In the genomic region with DNA sequence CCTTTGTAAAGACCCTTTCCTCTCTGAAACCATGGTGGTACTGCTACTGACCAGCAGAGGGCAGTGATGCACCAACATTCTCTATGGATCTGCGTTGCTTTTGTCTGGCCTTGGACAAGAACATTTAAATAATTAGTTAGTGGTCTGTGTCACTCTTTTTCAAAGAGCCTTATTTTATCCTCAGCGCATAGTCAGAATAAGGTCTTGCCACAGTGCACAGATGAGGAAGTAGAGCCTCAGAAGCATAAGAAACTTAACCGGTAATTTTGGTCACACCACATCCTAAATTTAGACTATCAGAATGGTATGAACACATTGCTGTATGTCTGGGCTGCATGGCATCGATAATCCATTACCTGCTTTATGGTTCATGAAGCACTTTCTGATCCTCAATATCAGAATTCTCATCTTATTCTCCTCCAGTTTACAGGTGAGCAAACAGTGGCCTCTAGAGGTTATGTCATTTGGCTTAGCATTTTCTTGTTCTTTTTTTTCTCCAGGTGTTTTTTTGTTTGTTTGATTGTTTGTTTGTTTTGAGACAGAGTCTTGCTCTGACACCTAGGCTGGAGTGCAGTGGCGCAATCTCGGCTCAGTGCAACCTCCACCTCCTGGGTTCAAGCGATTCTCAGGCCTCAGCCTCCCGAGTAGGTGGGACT, we compare ENCODE assay signal across 9 cellular contexts. TPM values are rescaled to one million over a fixed set of nuclear protein-coding genes. Genes with fewer than 3 reads are reported as not detected.
A peak's percentile ranks its signal among the peaks of the same experiment; 100 is the strongest.
DNase-seq lines count a peak whose midpoint lies in the region; TF ChIP-seq lines count a peak whose summit lies in the region.
"Had no signal": no experiment of that assay in that cellular context is flagged by ENCODE, and none has a peak within 500 bp of the region (broad histone marks: within the 10 kb centered on the region; RNA-seq: fewer than 3 reads in every experiment).

No MANE protein-coding gene starts in this region.

- CTCF ChIA-PET in activated naive CD4-positive, alpha-beta T cell treated with anti-CD3 and anti-CD28 coated beads for 36 hours (lab: Charles Lee), result interaction anchor here (0.6 to 2.3 kb wide), 19 partner anchors 11 to 356 kb away, joined by 3 to 24 read pairs (median 4); no protein-coding TSS in a partner anchor

- H2AFZ ChIP-seq in H9 (ENCODE audit: low read length), result no peak overlapping the region

- H3K4me2 ChIP-seq in H9 (ENCODE audit: insufficient read depth, insufficient read length, low read length), result no peak overlapping the region

- TF ChIP-seq POLR2A in vagina (IDR thresholded peaks at IDR 0.05), result no peak

- H4K20me1 ChIP-seq in H9 (ENCODE audit: control insufficient read depth, insufficient read depth, insufficient read length), result no peaks in the 10 kb centered on the region

- H3K9ac ChIP-seq in H9 (ENCODE audit: extremely low read depth, insufficient read length, low read length), result no peak overlapping the region

- no peaks in the 10 kb centered on the region for H3K79me1 ChIP-seq in H9 (ENCODE audit: insufficient read depth, low read depth, low read length, poor library complexity, severe bottlenecking)

- no peak overlapping the region for H2BK5ac ChIP-seq in H9 (ENCODE audit: insufficient read length, low read length)

- H3K36me3 ChIP-seq in MG63 (no peaks in the 10 kb centered on the region; the same call in 1 of the 2 replicates), SJSA1 (no peaks in the 10 kb centered on the region), vagina (no peaks in the 10 kb centered on the region)

- no peak overlapping the region for H2BK20ac ChIP-seq in H9 (ENCODE audit: low read depth, low read length, poor library complexity, severe bottlenecking)

- TF ChIP-seq CTCF in GM10266 (IDR thresholded peaks at IDR 0.05; ENCODE audit: control insufficient read depth, insufficient read depth, low read depth, missing control alignments) (peak; percentile 92), H9 (conservative IDR thresholded peaks at IDR 0.05) (peak; percentile 94), vagina (IDR thresholded peaks at IDR 0.05) (peak; percentile 85 to 96 (median 95))

- H2BK15ac ChIP-seq in H9 (ENCODE audit: low read depth, low read length), result no peak overlapping the region

- H3K23me2 ChIP-seq in H9 (ENCODE audit: insufficient read length, low read depth, low read length, poor library complexity, severe bottlenecking), result no peaks in the 10 kb centered on the region

- peak; percentile 64 for DNase-seq in GM10266 (ENCODE audit: extremely low spot score)
- DNase-seq in H9, result peak; percentile 81
- DNase-seq in MG63, result peak; percentile 33
- peak; percentile 65 to 70 for DNase-seq in SJSA1 (ENCODE audit: low read depth in 1 of 2, low spot score in 2 of 2)
- DNase-seq in activated naive CD4-positive, alpha-beta T cell treated with anti-CD3 and anti-CD28 coated beads for 36 hours, result peak; percentile 77
- peak; percentile 71 for DNase-seq in glomerular visceral epithelial cell (ENCODE audit: extremely low spot score)
- DNase-seq in posterior cingulate gyrus, result peak in 9 of 10 donors; percentile 42 to 95 (median 78)
- no peak for DNase-seq in vagina (ENCODE audit: extremely low spot score in 2 of 2)

- H3K9me3 ChIP-seq in H9 (ENCODE audit: control insufficient read depth, low read depth, low read length) (no peaks in the 10 kb centered on the region), MG63 (no peaks in the 10 kb centered on the region), SJSA1 (replicated peaks) (no peaks in the 10 kb centered on the region), vagina (no peaks in the 10 kb centered on the region)

- no peaks in the 10 kb centered on the region for H3K79me2 ChIP-seq in H9 (ENCODE audit: insufficient read depth, low read length)

- no CpG with 5 or more reads among the region's 8 CpGs for whole genome bisulfite sequencing in H9 (ENCODE audit: extremely low coverage, insufficient read length, low lambda C conversion rate)

- H3K27ac ChIP-seq in H9 (ENCODE audit: insufficient read length, low read depth, low read length) (no peak overlapping the region), SJSA1 (no peak overlapping the region), vagina (peak overlapping the region; percentile 9)

- no peak overlapping the region for H4K8ac ChIP-seq in H9 (replicated peaks; ENCODE audit: insufficient read length, low read depth, low read length)

- H4K5ac ChIP-seq in H9 (ENCODE audit: insufficient read length, low read depth, low read length), result no peak overlapping the region

- no peak overlapping the region for H3K4me3 Mint-ChIP-seq in H9
- H3K4me3 Mint-ChIP-seq in activated naive CD4-positive, alpha-beta T cell treated with anti-CD3 and anti-CD28 coated beads for 36 hours, result no peak overlapping the region

- H3K18ac ChIP-seq in H9 (ENCODE audit: insufficient read length, low read depth, low read length), result no peak overlapping the region

- H3K56ac ChIP-seq in H9 (ENCODE audit: insufficient read length, low read depth, low read length), result no peak overlapping the region

- peaks cover 5 to 6% of the 10 kb centered on the region in 2 experiments for H3K4me1 Mint-ChIP-seq in H9
- H3K4me1 Mint-ChIP-seq in activated naive CD4-positive, alpha-beta T cell treated with anti-CD3 and anti-CD28 coated beads for 36 hours (ENCODE audit: low read depth), result peaks cover 6% of the 10 kb centered on the region

- H3K14ac ChIP-seq in H9 (ENCODE audit: insufficient read depth, low read length), result no peak overlapping the region

- H3T11ph ChIP-seq in H9 (ENCODE audit: low read length), result no peak overlapping the region

- intact Hi-C loops in activated naive CD4-positive, alpha-beta T cell treated with anti-CD3 and anti-CD28 coated beads for 36 hours (cut with micrococcal nuclease), result loop anchor here (1.0 to 5.0 kb wide), 8 partner anchors 145 to 787 kb away; no protein-coding TSS in a partner anchor
- intact Hi-C loops in posterior cingulate gyrus (cut with DNase I) (loop anchor here (1.0 to 2.0 kb wide), 2 partner anchors 82 to 331 kb away; no protein-coding TSS in a partner anchor), vagina (cut with DNase I) (loop anchor here (5.0 kb wide), 1 partner anchor 332 kb away; no protein-coding TSS in a partner anchor)

- H4K91ac ChIP-seq in H9 (ENCODE audit: insufficient read length, low read depth, low read length), result no peak overlapping the region

- H3K4me1 ChIP-seq in H9 (ENCODE audit: insufficient read depth, low read length) (no peaks in the 10 kb centered on the region), SJSA1 (replicated peaks) (no peaks in the 10 kb centered on the region), vagina (peaks cover 6% of the 10 kb centered on the region)

- H3K27me3 Mint-ChIP-seq in H9 (ENCODE audit: low read depth), result peaks cover 2% of the 10 kb centered on the region; the same call in 1 of the 2 replicates
- no peaks in the 10 kb centered on the region for H3K27me3 Mint-ChIP-seq in activated naive CD4-positive, alpha-beta T cell treated with anti-CD3 and anti-CD28 coated beads for 36 hours (ENCODE audit: low read depth)

- no peaks in the 10 kb centered on the region for H3K27me3 ChIP-seq in H9 (ENCODE audit: insufficient read depth, low read length)
- H3K27me3 ChIP-seq in MG63, result no peaks in the 10 kb centered on the region
- no peaks in the 10 kb centered on the region for H3K27me3 ChIP-seq in SJSA1 (replicated peaks)
- no peaks in the 10 kb centered on the region for H3K27me3 ChIP-seq in vagina

- no peaks in the 10 kb centered on the region for H3K9me3 Mint-ChIP-seq in H9
- H3K9me3 Mint-ChIP-seq in activated naive CD4-positive, alpha-beta T cell treated with anti-CD3 and anti-CD28 coated beads for 36 hours, result no peaks in the 10 kb centered on the region

- H3K4me3 ChIP-seq in MG63, result no peak overlapping the region
- no peak overlapping the region for H3K4me3 ChIP-seq in SJSA1
- H3K4me3 ChIP-seq in vagina, result no peak overlapping the region
- H3K4me3 ChIP-seq: skin epidermis had no signal

- no peak overlapping the region for H2BK120ac ChIP-seq in H9 (ENCODE audit: low read depth, low read length, poor library complexity, severe bottlenecking)

- no peak overlapping the region for H3K23ac ChIP-seq in H9 (ENCODE audit: insufficient read length, low read depth, low read length)

- H3K4ac ChIP-seq in H9 (ENCODE audit: low read depth, low read length), result no peak overlapping the region

- no peak overlapping the region for H2BK12ac ChIP-seq in H9 (ENCODE audit: insufficient read length, low read depth, low read length)

- no peak overlapping the region for H2AK5ac ChIP-seq in H9 (ENCODE audit: insufficient read length, low read length)

- H3K27ac Mint-ChIP-seq in H9, result no peak overlapping the region
- H3K27ac Mint-ChIP-seq in activated naive CD4-positive, alpha-beta T cell treated with anti-CD3 and anti-CD28 coated beads for 36 hours, result no peak overlapping the region

- H3K36me3 Mint-ChIP-seq in H9 (ENCODE audit: insufficient read depth in 1 of 3, low read depth in 3 of 3), result no peaks in the 10 kb centered on the region
- no peaks in the 10 kb centered on the region for H3K36me3 Mint-ChIP-seq in activated naive CD4-positive, alpha-beta T cell treated with anti-CD3 and anti-CD28 coated beads for 36 hours (ENCODE audit: low read depth)

RNA-seq across cellular contexts. Expression of a gene that starts 23.7 kb away (rescaled TPM):
- total RNA-seq in H9 (2021) (9.3 and 9.7 TPM in 2 replicates), vagina (18.2 TPM)
- 6.9 and 36.1 TPM in 2 replicates for total RNA-seq in MG63 (2014; rRNA removed; shearing (Covaris generic); ENCODE audit: low replicate concordance)
- 9.8 and 10.6 TPM in 2 replicates for total RNA-seq in SJSA1 (2014; rRNA removed; shearing (Covaris generic))
- 1 to 10 TPM; 1.7 to 2.2 TPM for total RNA-seq in activated naive CD4-positive, alpha-beta T cell treated with anti-CD3 and anti-CD28 coated beads for 36 hours

RNA-seq across cellular contexts. Expression of a gene that starts 52.1 kb away (rescaled TPM):
- total RNA-seq in H9 (2021) (8.9 and 9.7 TPM in 2 replicates), vagina (7.6 TPM)
- total RNA-seq in MG63 (2014; rRNA removed; shearing (Covaris generic); ENCODE audit: low replicate concordance), result 0.47 and 8.3 TPM in 2 replicates
- total RNA-seq in SJSA1 (2014; rRNA removed; shearing (Covaris generic)), result 4.5 and 9.0 TPM in 2 replicates
- 10 to 100 TPM; 12.1 to 12.9 TPM for total RNA-seq in activated naive CD4-positive, alpha-beta T cell treated with anti-CD3 and anti-CD28 coated beads for 36 hours

Comparison
In these comparisons a context has a peak if more than half of its experiments do, and no peak if none do; other contexts are left out.
1. DNase-seq: peak in GM10266 (single experiment), H9 (single experiment), MG63 (single experiment), SJSA1 (2 of 2), activated naive CD4-positive, alpha-beta T cell treated with anti-CD3 and anti-CD28 coated beads for 36 hours (single experiment), glomerular visceral epithelial cell (single experiment) and posterior cingulate gyrus (9 of 10); none in vagina (0 of 2).
2. Peak in every context shown above with its lines, with median percentiles within 50 percentile points of each other: CTCF ChIP-seq.